ENCODE assay signal across 18 cellular contexts in genomic region chr22:41534219-41534618, GRCh38. TPM values are rescaled to one million over a fixed set of nuclear protein-coding genes. Genes with fewer than 3 reads are reported as not detected.
DNase-seq lines count a peak whose midpoint lies in the region; TF ChIP-seq lines count a peak whose summit lies in the region.
"Had no signal": no experiment of that assay in that cellular context is flagged by ENCODE, and none has a peak within 500 bp of the region (broad histone marks: within the 10 kb centered on the region; RNA-seq: fewer than 3 reads in every experiment).

No MANE protein-coding gene starts in this region.

- H3K36me3 ChIP-seq in HEK293 (ENCODE audit: control insufficient read depth in 2 of 2, insufficient read depth in 1 of 2, low read length in 2 of 2): peaks cover 15 to 74% of the 10 kb centered on the region in 2 experiments
- peaks cover 61 to 69% of the 10 kb centered on the region in 2 experiments for H3K36me3 ChIP-seq in mesenchymal stem cell (ENCODE audit: control insufficient read depth in 1 of 2, insufficient read depth in 2 of 2, low read depth in 1 of 2, low read length in 2 of 2)

- H3K4me3 Mint-ChIP-seq in endothelial cell (ENCODE audit: unreplicated experiment) (no peak overlapping the region), HFFc6 (no peak overlapping the region)

- H3K36me3 Mint-ChIP-seq in endothelial cell (ENCODE audit: low read depth, unreplicated experiment) (peaks cover 9% of the 10 kb centered on the region), HFFc6 (ENCODE audit: low read depth) (peaks cover 6% of the 10 kb centered on the region)

- H2BK15ac ChIP-seq in mesenchymal stem cell (ENCODE audit: low read depth, poor library complexity, severe bottlenecking): no peak overlapping the region

- H3K27me3 Mint-ChIP-seq in endothelial cell (ENCODE audit: unreplicated experiment): peaks cover 3% of the 10 kb centered on the region
- H3K27me3 Mint-ChIP-seq in HFFc6 (ENCODE audit: insufficient read depth): peaks cover 3% of the 10 kb centered on the region

- H3K4me1 ChIP-seq in HEK293 (ENCODE audit: control insufficient read depth, insufficient read depth, low read length) (no peaks in the 10 kb centered on the region), mesenchymal stem cell (ENCODE audit: control insufficient read depth, insufficient read depth, low read depth, low read length) (peaks cover 11% of the 10 kb centered on the region)

- no peak overlapping the region for H4K91ac ChIP-seq in mesenchymal stem cell (ENCODE audit: low read length)

- H3K79me1 ChIP-seq in mesenchymal stem cell (replicated peaks; ENCODE audit: low read length, poor library complexity, severe bottlenecking): peaks cover 43% of the 10 kb centered on the region

- no peak overlapping the region for H2BK5ac ChIP-seq in mesenchymal stem cell (ENCODE audit: low read depth, low read length, poor library complexity, severe bottlenecking)

- no peaks in the 10 kb centered on the region for H3K9me3 ChIP-seq in HEK293 (ENCODE audit: control insufficient read depth, insufficient read depth, low read depth, low read length)
- H3K9me3 ChIP-seq in mesenchymal stem cell (ENCODE audit: control insufficient read depth, low read length): no peaks in the 10 kb centered on the region

- H3K4me2 ChIP-seq in mesenchymal stem cell (ENCODE audit: low read length, poor library complexity, severe bottlenecking): no peak overlapping the region

- POLR2A ChIA-PET in HEK293 (lab: Yijun Ruan, JAX): no interaction called here

- H3K14ac ChIP-seq in mesenchymal stem cell (ENCODE audit: low read length in 2 of 2): no peak overlapping the region

- H3K4me3 ChIP-seq in HEK293 (ENCODE audit: low read depth, low read length): no peak overlapping the region
- H3K4me3 ChIP-seq in mesenchymal stem cell (ENCODE audit: insufficient read depth in 1 of 2, low read depth in 1 of 2, low read length in 2 of 2): no peak overlapping the region

- H3K9ac ChIP-seq in mesenchymal stem cell (ENCODE audit: low read length): no peak overlapping the region

- H3K9me3 Mint-ChIP-seq in endothelial cell (ENCODE audit: unreplicated experiment) (no peaks in the 10 kb centered on the region), HFFc6 (no peaks in the 10 kb centered on the region)

- no peak overlapping the region for H4K8ac ChIP-seq in mesenchymal stem cell (ENCODE audit: low read length)

- H2BK12ac ChIP-seq in mesenchymal stem cell (ENCODE audit: low read length in 2 of 2): no peak overlapping the region

- H3K27ac ChIP-seq in 22Rv1 (peak overlapping the region; percentile 13; the same call in 1 of the 2 replicates), HEK293 (ENCODE audit: extremely low read depth, low read depth, low read length) (no peak overlapping the region), caudate nucleus (ENCODE audit: low read depth, low read length) (peak overlapping the region; percentile 77), mesenchymal stem cell (ENCODE audit: low read length, poor library complexity, severe bottlenecking) (no peak overlapping the region)
- H3K27ac ChIP-seq: C4-2B had no signal

- no peak overlapping the region for H2AFZ ChIP-seq in mesenchymal stem cell (ENCODE audit: low read depth, low read length)

- H3K27ac Mint-ChIP-seq in endothelial cell (ENCODE audit: unreplicated experiment) (no peak overlapping the region), HFFc6 (no peak overlapping the region)

- H2BK120ac ChIP-seq in mesenchymal stem cell (ENCODE audit: low read depth, low read length): no peak overlapping the region

- H3K4me1 Mint-ChIP-seq in endothelial cell (ENCODE audit: unreplicated experiment): no peaks in the 10 kb centered on the region
- H3K4me1 Mint-ChIP-seq in HFFc6 (ENCODE audit: low read depth): peaks cover under 1% of the 10 kb centered on the region; the same call in 1 of the 2 replicates

- H3K27me3 ChIP-seq in mesenchymal stem cell (ENCODE audit: control insufficient read depth in 1 of 2, insufficient read depth in 1 of 2, low read length in 2 of 2): no peaks in the 10 kb centered on the region

- H3K18ac ChIP-seq in mesenchymal stem cell (ENCODE audit: low read depth in 1 of 2, low read length in 2 of 2): no peak overlapping the region

- H2AK5ac ChIP-seq in mesenchymal stem cell (ENCODE audit: low read length, severe bottlenecking): peak overlapping the region; percentile 38

- CTCF ChIA-PET in HEK293 (lab: Yijun Ruan, JAX): interaction anchor here (0.9 kb wide), 1 partner anchor 206 kb away, joined by 6 read pairs; no protein-coding TSS in a partner anchor

- no peak overlapping the region for H3K23ac ChIP-seq in mesenchymal stem cell (ENCODE audit: low read length in 2 of 2)

- no peak overlapping the region for H3K4ac ChIP-seq in mesenchymal stem cell (ENCODE audit: low read depth in 1 of 2, low read length in 2 of 2)

- no peak for DNase-seq in caudate nucleus (lab: John Stamatoyannopoulos, UW)
- DNase-seq in mesenchymal stem cell: no peak
- DNase-seq in cerebellar cortex (ENCODE audit: low spot score): no peak
- no peak for DNase-seq in endothelial cell (ENCODE audit: low spot score)
- no peak for DNase-seq in HFFc6
- DNase-seq: AML-193, DMS79, Karpas-422, NCI-H1417 treated with DMSO at 0.1 percent for 48 hours, NCI-H187 treated with DMSO at 0.1 percent for 48 hours, NCI-H226, NCI-H524 had no signal

- TF ChIP-seq CTCF in 22Rv1 (IDR thresholded peaks at IDR 0.05) (no peak), HEK293 (tag by site-specific recombination; IDR thresholded peaks at IDR 0.05) (no peak), endothelial cell (IDR thresholded peaks at IDR 0.05; ENCODE audit: unreplicated experiment) (no peak), HFFc6 (IDR thresholded peaks at IDR 0.05) (no peak)

- WGBS in mesenchymal stem cell: 98% methylated on average over 8 of the region's 8 CpGs

TF ChIP-seq in HEK293, 187 proteins besides CTCF, POLR2A, EP300 and RAD21:
- TF ChIP-seq ZNF146 (tag by site-specific recombination; IDR thresholded peaks at IDR 0.05) (peak; percentile 97), ZNF561 (tag by site-specific recombination; IDR thresholded peaks at IDR 0.05; ENCODE audit: borderline replicate concordance) (no peak), ZNF776 (tag by site-specific recombination; IDR thresholded peaks at IDR 0.05; ENCODE audit: borderline replicate concordance) (no peak), ZSCAN23 (tag by site-specific recombination; IDR thresholded peaks at IDR 0.05) (no peak)
TF ChIP-seq in HEK293: peak in this region for 1.

RNA-seq across cellular contexts. Expression of gene POLR3H, which starts 10.1 kb away (rescaled TPM):
- polyA plus RNA-seq in mesenchymal stem cell (2013, experiment 1 of 2): 26.7 TPM
- polyA plus RNA-seq in mesenchymal stem cell (2013, experiment 2 of 2): 27.9 TPM
- total RNA-seq in endothelial cell (ENCODE audit: unreplicated experiment): 20.8 TPM
- 10 to 100 TPM; 50.9 to 72.1 (median 56.0) TPM for total RNA-seq in HFFc6 (2021; fragmentation: NEBNext Ultra II Directional; extraction: Animal tissue kit (Norgen Biotek cat#: 25700))

RNA-seq across cellular contexts. Expression of gene CSDC2, which starts 26.6 kb away (rescaled TPM):
- 2.4 TPM for polyA plus RNA-seq in mesenchymal stem cell (2013, experiment 1 of 2)
- 2.5 TPM for polyA plus RNA-seq in mesenchymal stem cell (2013, experiment 2 of 2)
- total RNA-seq in endothelial cell (ENCODE audit: unreplicated experiment): not detected
- total RNA-seq in HFFc6 (2021; fragmentation: NEBNext Ultra II Directional; extraction: Animal tissue kit (Norgen Biotek cat#: 25700)): 1 to 10 TPM; 3.4 to 7.9 (median 4.2) TPM
- total RNA-seq: HT-29, MCF 10A, RPMI7951 had no signal

RNA-seq across cellular contexts. Expression of gene PMM1, which starts 55.4 kb away (rescaled TPM):
- 40.9 TPM for polyA plus RNA-seq in mesenchymal stem cell (2013, experiment 1 of 2)
- polyA plus RNA-seq in mesenchymal stem cell (2013, experiment 2 of 2): 41.2 TPM
- 6.0 TPM for total RNA-seq in endothelial cell (ENCODE audit: unreplicated experiment)
- 10 to 100 TPM; 60.1 to 69.2 (median 64.8) TPM for total RNA-seq in HFFc6 (2021; fragmentation: NEBNext Ultra II Directional; extraction: Animal tissue kit (Norgen Biotek cat#: 25700))

Comparison
In these comparisons a context has a peak if more than half of its experiments do, and no peak if none do; other contexts are left out.
1. H3K27ac ChIP-seq: peak in 22Rv1 (single experiment) and caudate nucleus (single experiment); none in HEK293 (single experiment) and mesenchymal stem cell (single experiment).